In the genomic region with DNA sequence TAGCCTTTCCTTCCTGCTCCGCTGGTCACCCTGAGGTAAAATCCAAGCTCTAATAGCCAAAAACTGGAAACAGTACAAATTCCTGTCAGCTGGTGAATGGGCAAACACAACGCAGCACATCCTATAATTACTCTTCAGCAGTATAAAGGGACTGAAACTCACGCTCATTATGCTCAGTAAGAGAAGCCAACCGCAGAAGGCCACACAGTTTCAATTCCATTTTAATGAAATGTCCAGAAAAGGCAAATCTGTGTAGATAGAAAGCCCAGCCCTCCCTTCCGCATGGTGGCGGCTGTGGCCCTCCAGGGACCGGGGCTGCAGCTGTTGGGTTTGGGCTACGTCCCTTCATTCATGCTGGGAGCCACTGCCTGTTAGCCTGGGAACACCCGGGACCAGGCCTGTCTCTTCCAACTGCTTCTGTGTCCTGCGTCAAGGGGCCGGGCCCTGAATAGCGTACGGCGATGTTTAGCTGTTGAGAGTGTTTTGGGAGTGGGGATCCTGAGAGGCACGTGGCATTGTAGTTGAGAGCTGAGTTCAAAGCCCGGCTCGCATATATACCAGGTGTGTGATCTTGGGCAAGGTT, we compare ENCODE assay signal across 11 cellular contexts. TPM values are rescaled to one million over a fixed set of nuclear protein-coding genes. Genes with fewer than 3 reads are reported as not detected.
DNase-seq lines count a peak whose midpoint lies in the region; ATAC-seq and TF ChIP-seq lines count a peak whose summit lies in the region.
"Had no signal": no experiment of that assay in that cellular context is flagged by ENCODE, and none has a peak within 500 bp of the region (broad histone marks: within the 10 kb centered on the region; RNA-seq: fewer than 3 reads in every experiment).

No MANE protein-coding gene starts in this region.

- no peak for TF ChIP-seq EP300 in sigmoid colon (IDR thresholded peaks at IDR 0.05)

- H3K4me3 Mint-ChIP-seq in activated T-cell treated with anti-CD3 and anti-CD28 coated beads, Interleukin-2, amount 50 U/mL, for 72 hours: no peak overlapping the region
- H3K4me3 Mint-ChIP-seq: activated naive CD4-positive, alpha-beta T cell treated with anti-CD3 and anti-CD28 coated beads, Interleukin-2, amount 50 U/mL, for 24 hours had no signal

- ATAC-seq in GM19043 (IDR thresholded peaks at IDR 0.05; ENCODE audit: low read depth, unreplicated experiment) (peak; percentile 67), HG03066 (IDR thresholded peaks at IDR 0.05; ENCODE audit: low read depth, unreplicated experiment) (peak; percentile 67)
- ATAC-seq in activated T-cell treated with anti-CD3 and anti-CD28 coated beads, Interleukin-2, amount 50 U/mL, for 72 hours (replicated peaks in 1 of 2): no peak

- no peaks in the 10 kb centered on the region for H3K27me3 Mint-ChIP-seq in activated T-cell treated with anti-CD3 and anti-CD28 coated beads, Interleukin-2, amount 50 U/mL, for 72 hours (ENCODE audit: low read depth)
- H3K27me3 Mint-ChIP-seq: activated naive CD4-positive, alpha-beta T cell treated with anti-CD3 and anti-CD28 coated beads, Interleukin-2, amount 50 U/mL, for 24 hours had no signal

- H3K4me3 ChIP-seq in sigmoid colon: peak overlapping the region in 1 of 4 donors; percentile 14
- H3K4me3 ChIP-seq: tibial nerve had no signal

- TF ChIP-seq CTCF in sigmoid colon (IDR thresholded peaks at IDR 0.05): no peak

- DNase-seq in sigmoid colon (no peak), NCI-H2171 treated with DMSO at 0.1 percent for 48 hours (lab: John Stamatoyannopoulos, UW) (no peak)
- no peak for DNase-seq in NK-92 treated with Interleukin-12 subunit alpha and Interleukin-12 subunit beta, amount 100 ng/mL, for 24 hours (lab: John Stamatoyannopoulos, UW)
- DNase-seq in activated naive CD4-positive, alpha-beta T cell (lab: John Stamatoyannopoulos, UW): no peak
- DNase-seq in activated T-cell treated with anti-CD3 and anti-CD28 coated beads, Interleukin-2, amount 50 U/mL, for 72 hours: no peak

- H3K27me3 ChIP-seq in sigmoid colon: no peaks in the 10 kb centered on the region
- H3K27me3 ChIP-seq: tibial nerve had no signal

- intact Hi-C loops in sigmoid colon (cut with DNase I): no loop called here

- TF ChIP-seq POLR2A in sigmoid colon (IDR thresholded peaks at IDR 0.05): no peak

- no peaks in the 10 kb centered on the region for H3K9me3 ChIP-seq in sigmoid colon
- H3K9me3 ChIP-seq: tibial nerve had no signal

- no peak overlapping the region for H3K27ac Mint-ChIP-seq in activated T-cell treated with anti-CD3 and anti-CD28 coated beads, Interleukin-2, amount 50 U/mL, for 72 hours
- H3K27ac Mint-ChIP-seq: activated naive CD4-positive, alpha-beta T cell treated with anti-CD3 and anti-CD28 coated beads, Interleukin-2, amount 50 U/mL, for 24 hours had no signal

- no peaks in the 10 kb centered on the region for H3K9me3 Mint-ChIP-seq in activated T-cell treated with anti-CD3 and anti-CD28 coated beads, Interleukin-2, amount 50 U/mL, for 72 hours
- H3K9me3 Mint-ChIP-seq: activated naive CD4-positive, alpha-beta T cell treated with anti-CD3 and anti-CD28 coated beads, Interleukin-2, amount 50 U/mL, for 24 hours had no signal

- peaks cover 5 to 21% (median 11%) of the 10 kb centered on the region in 4 donors for H3K36me3 ChIP-seq in sigmoid colon

- no peaks in the 10 kb centered on the region for H3K4me1 Mint-ChIP-seq in activated T-cell treated with anti-CD3 and anti-CD28 coated beads, Interleukin-2, amount 50 U/mL, for 72 hours (ENCODE audit: low read depth)

- H3K27ac ChIP-seq in angular gyrus (ENCODE audit: low read depth, low read length): peak overlapping the region; percentile 41
- H3K27ac ChIP-seq in sigmoid colon: peak overlapping the region; percentile 12 to 68 (median 66)

- 80 to 90% methylated on average over 17 of the region's 17 CpGs for WGBS in sigmoid colon, 2 donors

- H3K4me1 ChIP-seq in sigmoid colon: peaks cover 0 to 22% (median 21%) of the 10 kb centered on the region in 4 donors

- no peaks in the 10 kb centered on the region for H3K36me3 Mint-ChIP-seq in activated T-cell treated with anti-CD3 and anti-CD28 coated beads, Interleukin-2, amount 50 U/mL, for 72 hours (ENCODE audit: insufficient read depth in 2 of 2)
- H3K36me3 Mint-ChIP-seq: activated naive CD4-positive, alpha-beta T cell treated with anti-CD3 and anti-CD28 coated beads, Interleukin-2, amount 50 U/mL, for 24 hours had no signal

RNA-seq across cellular contexts. Expression of a gene that starts 23.5 kb away (rescaled TPM):
- total RNA-seq in sigmoid colon: under 1 TPM in 1 of 4 donors, not detected in 3; 0.83 TPM
- polyA plus RNA-seq in sigmoid colon: under 1 TPM in 1 of 3 donors, not detected in 2; 0.12 TPM
- under 1 TPM; 0.70 to 0.72 TPM for total RNA-seq in activated T-cell treated with anti-CD3 and anti-CD28 coated beads, Interleukin-2, amount 50 U/mL, for 72 hours
- total RNA-seq: HepG2 had no signal

RNA-seq across cellular contexts. Expression of a gene that starts 40.8 kb away (rescaled TPM):
- total RNA-seq in sigmoid colon: 10 to 100 TPM; 15.1 to 36.4 (median 27.2) TPM
- polyA plus RNA-seq in sigmoid colon: 10 to 100 TPM; 50.3 to 67.5 (median 66.1) TPM
- total RNA-seq in activated T-cell treated with anti-CD3 and anti-CD28 coated beads, Interleukin-2, amount 50 U/mL, for 72 hours: 10 to 100 TPM; 48.5 to 58.5 TPM

RNA-seq across cellular contexts. Expression of a gene that starts 41.3 kb away (rescaled TPM):
- 10 to 100 TPM in 1 of 4 donors, 1 to 10 TPM in 3; 6.1 to 10.9 (median 7.8) TPM for total RNA-seq in sigmoid colon
- 1 to 10 TPM; 2.8 to 7.0 (median 3.0) TPM for polyA plus RNA-seq in sigmoid colon
- total RNA-seq in activated T-cell treated with anti-CD3 and anti-CD28 coated beads, Interleukin-2, amount 50 U/mL, for 72 hours: 10 to 100 TPM; 16.7 to 17.7 TPM

RNA-seq across cellular contexts. Expression of a gene that starts 44.3 kb away (rescaled TPM):
- total RNA-seq in sigmoid colon: 10 to 100 TPM; 17.8 to 23.2 (median 19.9) TPM
- 10 to 100 TPM; 21.6 to 32.5 (median 22.4) TPM for polyA plus RNA-seq in sigmoid colon
- total RNA-seq in activated T-cell treated with anti-CD3 and anti-CD28 coated beads, Interleukin-2, amount 50 U/mL, for 72 hours: 10 to 100 TPM; 11.8 to 17.3 TPM

RNA-seq across cellular contexts. Expression of a gene that starts 58.2 kb away (rescaled TPM):
- 10 to 100 TPM; 10.3 to 18.2 (median 16.2) TPM for total RNA-seq in sigmoid colon
- polyA plus RNA-seq in sigmoid colon: 10 to 100 TPM; 27.0 to 31.2 (median 30.6) TPM
- 10 to 100 TPM; 26.4 to 28.1 TPM for total RNA-seq in activated T-cell treated with anti-CD3 and anti-CD28 coated beads, Interleukin-2, amount 50 U/mL, for 72 hours

Comparison
In these comparisons a context has a peak if more than half of its experiments do, and no peak if none do; other contexts are left out.
1. ATAC-seq: peak in GM19043 (single experiment) and HG03066 (single experiment); none in activated T-cell treated with anti-CD3 and anti-CD28 coated beads, Interleukin-2, amount 50 U/mL, for 72 hours (0 of 2).